Comparison of ENCODE assay signal across 12 cellular contexts in the genomic region with DNA sequence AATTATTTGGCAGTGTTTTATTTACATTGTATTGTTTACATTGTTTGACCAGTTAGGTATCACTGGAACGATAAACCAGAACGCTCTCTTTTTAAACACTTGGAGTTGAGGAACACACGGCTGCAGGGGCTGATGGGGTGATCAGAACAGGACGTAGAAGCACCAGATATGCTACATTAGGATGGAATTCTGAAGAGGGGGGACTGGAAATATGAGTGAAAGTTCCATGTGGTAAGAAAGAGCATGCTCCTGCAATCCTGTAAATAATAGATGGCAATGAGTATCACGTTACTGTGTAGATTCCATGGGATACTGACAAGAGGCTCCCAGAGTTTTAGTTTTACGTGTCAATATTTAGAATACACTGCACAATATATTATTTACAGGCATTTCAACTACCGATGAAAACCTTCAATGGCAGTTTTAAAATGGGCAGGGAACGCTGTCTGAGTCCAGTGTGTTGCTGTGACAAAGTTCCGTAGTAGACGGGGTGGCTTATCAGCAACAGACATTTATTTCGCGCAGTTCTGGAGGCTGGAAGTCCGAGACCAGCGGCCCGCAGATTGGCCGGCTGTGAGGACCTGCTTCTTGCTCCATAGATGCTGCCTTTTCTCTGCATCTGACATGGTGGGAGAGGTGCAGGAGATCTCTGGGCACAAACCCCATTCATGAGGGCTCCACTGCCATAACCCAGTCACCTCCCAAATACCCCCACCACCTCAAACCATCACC. TPM values are rescaled to one million over a fixed set of nuclear protein-coding genes. Genes with fewer than 3 reads are reported as not detected.
DNase-seq lines count a peak whose midpoint lies in the region; ATAC-seq and TF ChIP-seq lines count a peak whose summit lies in the region.
"Had no signal": no experiment of that assay in that cellular context is flagged by ENCODE, and none has a peak within 500 bp of the region (broad histone marks: within the 10 kb centered on the region; RNA-seq: fewer than 3 reads in every experiment).

No MANE protein-coding gene starts in this region.

- H3K4me3 ChIP-seq in ACC112 (ENCODE audit: low read depth, low read length) (no peak overlapping the region), mucosa of descending colon (no peak overlapping the region)
- no peak overlapping the region for H3K4me3 ChIP-seq in CD8-positive, alpha-beta memory T cell (ENCODE audit: low read length)
- no peak overlapping the region for H3K4me3 ChIP-seq in CD8-positive, alpha-beta T cell (ENCODE audit: low read depth, low read length)

- H2AFZ ChIP-seq in ACC112 (ENCODE audit: low read length, unreplicated experiment) = no peak overlapping the region

- no peaks in the 10 kb centered on the region for H3K9me3 ChIP-seq in CD8-positive, alpha-beta memory T cell (ENCODE audit: low read length)
- H3K9me3 ChIP-seq in mucosa of descending colon = no peaks in the 10 kb centered on the region
- H3K9me3 ChIP-seq in CD8-positive, alpha-beta T cell (ENCODE audit: low read length) = no peaks in the 10 kb centered on the region
- H3K9me3 ChIP-seq: ascending aorta had no signal

- peaks cover 45% of the 10 kb centered on the region for H3K79me2 ChIP-seq in ACC112 (ENCODE audit: control insufficient read depth, insufficient read depth, low read length, unreplicated experiment)

- no peaks in the 10 kb centered on the region for H3K27me3 ChIP-seq in ACC112 (ENCODE audit: insufficient read depth, low read length)
- no peaks in the 10 kb centered on the region for H3K27me3 ChIP-seq in CD8-positive, alpha-beta memory T cell (ENCODE audit: insufficient read depth, low read length, poor library complexity, severe bottlenecking)
- H3K27me3 ChIP-seq in CD8-positive, alpha-beta T cell (ENCODE audit: insufficient read depth, low read length) = no peaks in the 10 kb centered on the region
- H3K27me3 ChIP-seq: ascending aorta had no signal

- CTCF ChIA-PET in CD8-positive, alpha-beta memory T cell (lab: Charles Lee) = interaction anchor here (2.6 kb wide), 1 partner anchor 10 kb away, joined by 52 read pairs; no protein-coding TSS in a partner anchor
- CTCF ChIA-PET in activated CD8-positive, alpha-beta T cell treated with anti-CD3 and anti-CD28 coated beads, Interleukin-2, amount 10 ng/mL, durations not matched to agents 7 days and 5 days (lab: Charles Lee) = interaction anchor here (2.1 kb wide), 1 partner anchor 34 kb away, joined by 14 read pairs; no protein-coding TSS in a partner anchor
- CTCF ChIA-PET in CD8-positive, alpha-beta T cell (lab: Charles Lee) = interaction anchor here (1.4 kb wide), 1 partner anchor 8 kb away, joined by 3 read pairs; no protein-coding TSS in a partner anchor

- no peak for ATAC-seq in activated CD8-positive, alpha-beta T cell treated with anti-CD3 and anti-CD28 coated beads, Interleukin-2, amount 10 ng/mL, durations not matched to agents 7 days and 5 days
- ATAC-seq in mucosa of descending colon = no peak
- no peak for ATAC-seq in CD8-positive, alpha-beta T cell

- H3K4me3 Mint-ChIP-seq in CD8-positive, alpha-beta memory T cell = no peak overlapping the region
- no peak overlapping the region for H3K4me3 Mint-ChIP-seq in activated CD8-positive, alpha-beta T cell treated with anti-CD3 and anti-CD28 coated beads, Interleukin-2, amount 10 ng/mL, durations not matched to agents 7 days and 5 days
- H3K4me3 Mint-ChIP-seq in CD8-positive, alpha-beta T cell = no peak overlapping the region

- peak in 1 of 5 donors; percentile 22 for DNase-seq in CD8-positive, alpha-beta memory T cell
- no peak for DNase-seq in activated CD8-positive, alpha-beta T cell treated with anti-CD3 and anti-CD28 coated beads, Interleukin-2, amount 10 ng/mL, durations not matched to agents 7 days and 5 days
- DNase-seq in mucosa of descending colon (peak in 2 of 3 donors; percentile 14 to 16), Kasumi-1 (lab: John Stamatoyannopoulos, UW) (no peak), inferior parietal cortex (ENCODE audit: extremely low spot score) (no peak)
- DNase-seq in CD8-positive, alpha-beta T cell = no peak
- DNase-seq: NCI-H1105 treated with DMSO at 0.1 percent for 48 hours, NCI-H446 treated with DMSO at 0.1 percent for 48 hours, OCI-M1 had no signal

- no peaks in the 10 kb centered on the region for H3K27me3 Mint-ChIP-seq in CD8-positive, alpha-beta memory T cell
- no peaks in the 10 kb centered on the region for H3K27me3 Mint-ChIP-seq in activated CD8-positive, alpha-beta T cell treated with anti-CD3 and anti-CD28 coated beads, Interleukin-2, amount 10 ng/mL, durations not matched to agents 7 days and 5 days (ENCODE audit: low read depth)
- no peaks in the 10 kb centered on the region for H3K27me3 Mint-ChIP-seq in CD8-positive, alpha-beta T cell (ENCODE audit: low read depth)
- H3K27me3 Mint-ChIP-seq: IgD-negative memory B cell had no signal

- POLR2A ChIA-PET in CD8-positive, alpha-beta memory T cell (lab: Charles Lee) = no interaction called here
- POLR2A ChIA-PET in activated CD8-positive, alpha-beta T cell treated with anti-CD3 and anti-CD28 coated beads, Interleukin-2, amount 10 ng/mL, durations not matched to agents 7 days and 5 days (lab: Charles Lee) = no interaction called here
- POLR2A ChIA-PET in CD8-positive, alpha-beta T cell (lab: Charles Lee) = no interaction called here

- H3K36me3 Mint-ChIP-seq in CD8-positive, alpha-beta memory T cell = peaks cover 7 to 12% (median 8%) of the 10 kb centered on the region in 3 donors
- peaks cover 19% of the 10 kb centered on the region for H3K36me3 Mint-ChIP-seq in activated CD8-positive, alpha-beta T cell treated with anti-CD3 and anti-CD28 coated beads, Interleukin-2, amount 10 ng/mL, durations not matched to agents 7 days and 5 days (ENCODE audit: low read depth)
- peaks cover 14% of the 10 kb centered on the region for H3K36me3 Mint-ChIP-seq in CD8-positive, alpha-beta T cell

- H3K27ac Mint-ChIP-seq in CD8-positive, alpha-beta memory T cell = peak overlapping the region in 5 of 8 donors; percentile 4 to 86 (median 55)
- H3K27ac Mint-ChIP-seq in activated CD8-positive, alpha-beta T cell treated with anti-CD3 and anti-CD28 coated beads, Interleukin-2, amount 10 ng/mL, durations not matched to agents 7 days and 5 days = peak overlapping the region; percentile 23
- H3K27ac Mint-ChIP-seq in CD8-positive, alpha-beta T cell = no peak overlapping the region

- H3K4me1 ChIP-seq in ACC112 (ENCODE audit: control insufficient read depth, insufficient read depth, low read length, unreplicated experiment) (peaks cover 35% of the 10 kb centered on the region), mucosa of descending colon (ENCODE audit: low read depth) (peaks cover 13% of the 10 kb centered on the region)
- H3K4me1 ChIP-seq in CD8-positive, alpha-beta memory T cell (ENCODE audit: insufficient read depth, low read length) = peaks cover 23% of the 10 kb centered on the region
- peaks cover 23% of the 10 kb centered on the region for H3K4me1 ChIP-seq in CD8-positive, alpha-beta T cell (ENCODE audit: insufficient read depth, low read length)

- intact Hi-C loops in mucosa of descending colon (cut with DNase I, micrococcal nuclease) = no loop called here
- intact Hi-C loops in CD8-positive, alpha-beta T cell (cut with DNase I, micrococcal nuclease) = loop anchor here (5.0 kb wide), 3 partner anchors 48 to 1247 kb away; partner anchors contain the start of gene ARID1B (in 1 of the 2)

- TF ChIP-seq CTCF in mucosa of descending colon (IDR thresholded peaks at IDR 0.05) = no peak
- TF ChIP-seq CTCF in CD8-positive, alpha-beta T cell (IDR thresholded peaks at IDR 0.05) = no peak

- H3K4me1 Mint-ChIP-seq in CD8-positive, alpha-beta memory T cell = peaks cover 24 to 26% (median 25%) of the 10 kb centered on the region in 3 donors
- peaks cover 38% of the 10 kb centered on the region for H3K4me1 Mint-ChIP-seq in activated CD8-positive, alpha-beta T cell treated with anti-CD3 and anti-CD28 coated beads, Interleukin-2, amount 10 ng/mL, durations not matched to agents 7 days and 5 days (ENCODE audit: low read depth)
- H3K4me1 Mint-ChIP-seq in CD8-positive, alpha-beta T cell (ENCODE audit: low read depth) = peaks cover 26% of the 10 kb centered on the region

- H3K27ac ChIP-seq in ACC112 (ENCODE audit: low read depth, low read length) = peak overlapping the region; percentile 97
- H3K27ac ChIP-seq in CD8-positive, alpha-beta memory T cell (ENCODE audit: low read depth, low read length) = no peak overlapping the region
- no peak overlapping the region for H3K27ac ChIP-seq in CD8-positive, alpha-beta T cell (ENCODE audit: low read depth, low read length)

- no peaks in the 10 kb centered on the region for H3K9me3 Mint-ChIP-seq in CD8-positive, alpha-beta memory T cell
- no peaks in the 10 kb centered on the region for H3K9me3 Mint-ChIP-seq in activated CD8-positive, alpha-beta T cell treated with anti-CD3 and anti-CD28 coated beads, Interleukin-2, amount 10 ng/mL, durations not matched to agents 7 days and 5 days (ENCODE audit: insufficient read depth)
- H3K9me3 Mint-ChIP-seq in CD8-positive, alpha-beta T cell = no peaks in the 10 kb centered on the region
- H3K9me3 Mint-ChIP-seq: IgD-negative memory B cell had no signal

- H3K36me3 ChIP-seq in ACC112 (ENCODE audit: insufficient read depth, low read length) (peaks cover 13% of the 10 kb centered on the region), mucosa of descending colon (ENCODE audit: low read depth) (no peaks in the 10 kb centered on the region)
- H3K36me3 ChIP-seq in CD8-positive, alpha-beta memory T cell (ENCODE audit: insufficient read depth, low read length) = peaks cover 6% of the 10 kb centered on the region
- H3K36me3 ChIP-seq in CD8-positive, alpha-beta T cell (ENCODE audit: insufficient read depth, low read length) = no peaks in the 10 kb centered on the region

RNA-seq across cellular contexts. Expression of gene SYNJ2, which starts 43.1 kb away (rescaled TPM):
- total RNA-seq in CD8-positive, alpha-beta memory T cell = 10 to 100 TPM; 16.7 to 17.5 TPM
- 8.7 TPM for polyA plus RNA-seq in CD8-positive, alpha-beta memory T cell
- total RNA-seq in activated CD8-positive, alpha-beta T cell treated with anti-CD3 and anti-CD28 coated beads, Interleukin-2, amount 10 ng/mL, durations not matched to agents 7 days and 5 days = 10 to 100 TPM; 38.2 to 38.5 TPM
- total RNA-seq in mucosa of descending colon = 10 to 100 TPM; 28.3 to 45.9 (median 39.6) TPM
- total RNA-seq in CD8-positive, alpha-beta T cell = 10 to 100 TPM; 28.4 to 29.5 TPM

Comparison
In these comparisons a context has a peak if more than half of its experiments do, and no peak if none do; other contexts are left out.
1. DNase-seq: peak in mucosa of descending colon (2 of 3); none in activated CD8-positive, alpha-beta T cell treated with anti-CD3 and anti-CD28 coated beads, Interleukin-2, amount 10 ng/mL, durations not matched to agents 7 days and 5 days (single experiment), Kasumi-1 (0 of 2), inferior parietal cortex (single experiment) and CD8-positive, alpha-beta T cell (0 of 7).
2. intact Hi-C loops: an anchor here in CD8-positive, alpha-beta T cell (5.0 kb wide); none called in mucosa of descending colon.